Comparison of ENCODE assay signal across 14 cellular contexts in the genomic region with DNA sequence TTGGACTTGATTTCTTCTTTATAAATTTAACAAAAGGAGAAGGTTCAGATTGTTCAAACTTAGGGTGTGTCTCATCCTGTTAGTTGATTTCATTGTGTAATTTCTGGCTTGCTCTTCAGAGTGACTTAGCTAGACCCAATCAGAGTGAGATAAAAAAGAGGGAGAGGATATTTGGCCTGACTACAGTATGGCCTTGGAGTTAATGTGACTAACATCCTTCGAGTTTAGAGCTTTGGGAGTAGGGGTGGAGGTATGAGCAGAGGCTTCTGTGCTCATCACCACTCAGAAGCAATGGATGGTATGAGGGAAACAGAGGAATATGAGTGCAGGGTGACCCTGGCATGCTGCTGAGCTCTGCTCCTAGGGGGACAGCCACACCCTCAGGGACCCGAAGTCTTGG.
DNase-seq lines count a peak whose midpoint lies in the region; ATAC-seq and TF ChIP-seq lines count a peak whose summit lies in the region.
"Had no signal": no experiment of that assay in that cellular context is flagged by ENCODE, and none has a peak within 500 bp of the region (broad histone marks: within the 10 kb centered on the region; RNA-seq: fewer than 3 reads in every experiment).

No MANE protein-coding gene starts in this region.

- H3K4me2 ChIP-seq in mammary epithelial cell (ENCODE audit: insufficient read depth, low read depth, low read length), result no peak overlapping the region
- H3K4me2 ChIP-seq: PC-9 had no signal

- dilution Hi-C loops in mammary epithelial cell (cut with HindIII; ENCODE audit: low sequenced_read_pairs), result no loop called here

- CTCF ChIA-PET in mammary epithelial cell (lab: Charles Lee; ENCODE audit: low non-redundant PET), result no interaction called here

- no peaks in the 10 kb centered on the region for H4K20me1 ChIP-seq in mammary epithelial cell (ENCODE audit: insufficient read depth, low read length)

- H3K9ac ChIP-seq in mammary epithelial cell (ENCODE audit: insufficient read depth, low read length), result no peak overlapping the region

- intact Hi-C loops in mammary epithelial cell (cut with micrococcal nuclease) (no loop called here), left ventricle myocardium superior (cut with micrococcal nuclease) (no loop called here), gastrocnemius medialis (cut with DNase I; ENCODE audit: low total_unique reads) (no loop called here)

- H3K36me3 Mint-ChIP-seq in activated T-helper 17 cell treated with anti-CD3 and anti-CD28 coated beads, Interleukin-2, amount 50 U/mL, for 72 hours (ENCODE audit: low read depth), result no peaks in the 10 kb centered on the region

- DNase-seq in AG20443 (ENCODE audit: low spot score), result peak; percentile 63
- peak; percentile 30 for DNase-seq in mammary epithelial cell
- no peak for DNase-seq in left ventricle myocardium superior
- no peak for DNase-seq in gastrocnemius medialis
- no peak for DNase-seq in activated CD4-positive, CD25-positive, alpha-beta regulatory T cell (lab: John Stamatoyannopoulos, UW)
- DNase-seq: activated CD4-positive, alpha-beta T cell treated with anti-CD3 and anti-CD28 coated beads, Interleukin-2, amount 50 U/mL, for 1 hour; immature natural killer cell; PC-9 had no signal

- no peak for TF ChIP-seq POLR2A in gastrocnemius medialis (IDR thresholded peaks at IDR 0.05)

- no TSS peak for BruUV-seq in mammary epithelial cell (replicated peaks; lab: Mats Ljungman, UMichigan)

- no peaks in the 10 kb centered on the region for H3K27me3 Mint-ChIP-seq in activated T-helper 17 cell treated with anti-CD3 and anti-CD28 coated beads, Interleukin-2, amount 50 U/mL, for 72 hours

- H3K36me3 ChIP-seq in mammary epithelial cell (ENCODE audit: insufficient read depth, low read length) (no peaks in the 10 kb centered on the region), gastrocnemius medialis (no peaks in the 10 kb centered on the region)
- H3K36me3 ChIP-seq: cardiac muscle cell had no signal

- H3K79me2 ChIP-seq in mammary epithelial cell (ENCODE audit: insufficient read depth, low read length), result no peaks in the 10 kb centered on the region

- no peak overlapping the region for H3K4me3 Mint-ChIP-seq in activated T-helper 17 cell treated with anti-CD3 and anti-CD28 coated beads, Interleukin-2, amount 50 U/mL, for 72 hours
- H3K4me3 Mint-ChIP-seq: immature natural killer cell; natural killer cell treated with Interleukin-12 subunit alpha and Interleukin-12 subunit beta and Interleukin-15 and Interleukin-18, amount 100 ng/mL, for 72 hours; T-helper 1 cell treated with Interleukin-12 subunit alpha and Interleukin-12 subunit beta and Interleukin-4 antibody, amounts not matched to agents 30 μg/mL and 1 μg/mL, for 36 hours had no signal

- no peaks in the 10 kb centered on the region for H3K9me3 ChIP-seq in mammary epithelial cell (replicated peaks; ENCODE audit: insufficient read depth, low read length)
- H3K9me3 ChIP-seq in gastrocnemius medialis, result no peaks in the 10 kb centered on the region

- H3K4me1 ChIP-seq in mammary epithelial cell (ENCODE audit: insufficient read depth, low read length) (peaks cover 21% of the 10 kb centered on the region), gastrocnemius medialis (peaks cover 10 to 16% of the 10 kb centered on the region in 2 donors)

- no peak overlapping the region for H3K27ac ChIP-seq in mammary epithelial cell (ENCODE audit: insufficient read depth, low read depth, low read length)
- H3K27ac ChIP-seq in gastrocnemius medialis, result peak overlapping the region; percentile 65 to 77 (median 70)
- H3K27ac ChIP-seq: cardiac muscle cell, PC-9 had no signal

- no peak overlapping the region for H3K27ac Mint-ChIP-seq in activated T-helper 17 cell treated with anti-CD3 and anti-CD28 coated beads, Interleukin-2, amount 50 U/mL, for 72 hours
- H3K27ac Mint-ChIP-seq: immature natural killer cell; natural killer cell treated with Interleukin-12 subunit alpha and Interleukin-12 subunit beta and Interleukin-15 and Interleukin-18, amount 100 ng/mL, for 72 hours; T-helper 1 cell treated with Interleukin-12 subunit alpha and Interleukin-12 subunit beta and Interleukin-4 antibody, amounts not matched to agents 30 μg/mL and 1 μg/mL, for 36 hours had no signal

- in situ Hi-C loops in mammary epithelial cell (cut with MboI; ENCODE audit: low sequenced_read_pairs in 2 of 2) (no loop called here), gastrocnemius medialis (cut with MboI; ENCODE audit: low sequenced_read_pairs in 4 of 4) (no loop called here)

- peaks cover 5% of the 10 kb centered on the region for H3K9me3 Mint-ChIP-seq in activated T-helper 17 cell treated with anti-CD3 and anti-CD28 coated beads, Interleukin-2, amount 50 U/mL, for 72 hours

- no peaks in the 10 kb centered on the region for H3K27me3 ChIP-seq in mammary epithelial cell (ENCODE audit: insufficient read depth, low read length)
- no peaks in the 10 kb centered on the region for H3K27me3 ChIP-seq in gastrocnemius medialis
- H3K27me3 ChIP-seq: cardiac muscle cell had no signal

- H3K4me1 Mint-ChIP-seq in activated T-helper 17 cell treated with anti-CD3 and anti-CD28 coated beads, Interleukin-2, amount 50 U/mL, for 72 hours, result no peaks in the 10 kb centered on the region
- H3K4me1 Mint-ChIP-seq: immature natural killer cell had no signal

- ATAC-seq in left ventricle myocardium superior, result peak; percentile 85
- ATAC-seq in gastrocnemius medialis, result peak; percentile 79 to 86
- no peak for ATAC-seq in HG03571 (IDR thresholded peaks at IDR 0.05; ENCODE audit: unreplicated experiment)
- no peak for ATAC-seq in activated CD4-positive, CD25-positive, alpha-beta regulatory T cell treated with anti-CD3 and anti-CD28 coated beads, Interleukin-2, amount 50 U/mL, for 24 hours
- ATAC-seq in activated T-helper 17 cell treated with anti-CD3 and anti-CD28 coated beads, Interleukin-2, amount 50 U/mL, for 72 hours (replicated peaks), result no peak
- ATAC-seq: natural killer cell treated with Interleukin-12 subunit alpha and Interleukin-12 subunit beta and Interleukin-15 and Interleukin-18, amount 100 ng/mL, for 72 hours had no signal

- WGBS in mammary epithelial cell (ENCODE audit: low coverage, missing lambda C conversion rate), result 80% methylated on average over 2 of the region's 2 CpGs

- no peak for TF ChIP-seq CTCF in mammary epithelial cell (conservative IDR thresholded peaks at IDR 0.05 in 1 of 2, IDR thresholded peaks at IDR 0.05 in 1 of 2; ENCODE audit: extremely low read depth in 1 of 2, insufficient read depth in 1 of 2, low read depth in 1 of 2, low read length in 2 of 2)
- no peak for TF ChIP-seq CTCF in gastrocnemius medialis (IDR thresholded peaks at IDR 0.05 in 4 of 5, conservative IDR thresholded peaks at IDR 0.05 in 1 of 5)

- no peak overlapping the region for H2AFZ ChIP-seq in mammary epithelial cell (ENCODE audit: low read depth, low read length)
- H2AFZ ChIP-seq: PC-9 had no signal

- H3K4me3 ChIP-seq in mammary epithelial cell (replicated peaks in 1 of 3; ENCODE audit: insufficient read depth in 1 of 3, low read depth in 2 of 3, low read length in 3 of 3), result no peak overlapping the region
- H3K4me3 ChIP-seq in gastrocnemius medialis, result no peak overlapping the region
- H3K4me3 ChIP-seq: cardiac muscle cell, PC-9 had no signal

Comparison
In these comparisons a context has a peak if more than half of its experiments do, and no peak if none do; other contexts are left out.
1. DNase-seq: peak in AG20443 (single experiment) and mammary epithelial cell (single experiment); none in left ventricle myocardium superior (single experiment), gastrocnemius medialis (0 of 2) and activated CD4-positive, CD25-positive, alpha-beta regulatory T cell (0 of 4).
2. ATAC-seq: peak in left ventricle myocardium superior (single experiment) and gastrocnemius medialis (2 of 2); none in HG03571 (single experiment), activated CD4-positive, CD25-positive, alpha-beta regulatory T cell treated with anti-CD3 and anti-CD28 coated beads, Interleukin-2, amount 50 U/mL, for 24 hours (0 of 2) and activated T-helper 17 cell treated with anti-CD3 and anti-CD28 coated beads, Interleukin-2, amount 50 U/mL, for 72 hours (single experiment).